1 cellular context compared by ENCODE assay signal in the genomic region with DNA sequence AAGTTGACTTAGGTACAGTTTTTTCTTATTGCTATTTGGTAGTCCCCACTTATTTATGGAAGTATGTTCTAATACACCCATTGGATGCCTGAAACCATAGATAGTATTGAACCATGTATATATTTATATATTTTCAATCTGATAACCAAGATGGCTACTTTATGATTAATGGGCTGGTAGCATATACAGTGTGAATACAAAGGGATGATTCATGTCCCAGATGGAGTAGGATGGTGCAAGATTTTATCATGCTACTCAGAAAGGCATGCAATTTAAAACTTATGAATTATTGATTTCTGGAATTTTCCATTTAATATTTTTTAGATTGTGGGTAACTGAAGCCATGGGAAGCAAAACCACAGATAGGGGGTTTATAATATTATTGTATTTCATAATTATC.
TF ChIP-seq lines count a peak whose summit lies in the region.

No MANE protein-coding gene starts in this region.

TF ChIP-seq in IMR-90, 13 proteins besides CTCF, POLR2A, EP300 and RAD21 (continued from another document):
- TF ChIP-seq, protein P1, sequence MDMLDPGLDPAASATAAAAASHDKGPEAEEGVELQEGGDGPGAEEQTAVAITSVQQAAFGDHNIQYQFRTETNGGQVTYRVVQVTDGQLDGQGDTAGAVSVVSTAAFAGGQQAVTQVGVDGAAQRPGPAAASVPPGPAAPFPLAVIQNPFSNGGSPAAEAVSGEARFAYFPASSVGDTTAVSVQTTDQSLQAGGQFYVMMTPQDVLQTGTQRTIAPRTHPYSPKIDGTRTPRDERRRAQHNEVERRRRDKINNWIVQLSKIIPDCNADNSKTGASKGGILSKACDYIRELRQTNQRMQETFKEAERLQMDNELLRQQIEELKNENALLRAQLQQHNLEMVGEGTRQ (IDR thresholded peaks at IDR 0.05; ENCODE audit: low read depth, low read length) = no peak
- no peak for TF ChIP-seq MAFK (IDR thresholded peaks at IDR 0.05; ENCODE audit: low read depth, low read length)
- TF ChIP-seq CHD1 (IDR thresholded peaks at IDR 0.05; ENCODE audit: low read depth, low read length) = no peak
- TF ChIP-seq, protein P2, sequence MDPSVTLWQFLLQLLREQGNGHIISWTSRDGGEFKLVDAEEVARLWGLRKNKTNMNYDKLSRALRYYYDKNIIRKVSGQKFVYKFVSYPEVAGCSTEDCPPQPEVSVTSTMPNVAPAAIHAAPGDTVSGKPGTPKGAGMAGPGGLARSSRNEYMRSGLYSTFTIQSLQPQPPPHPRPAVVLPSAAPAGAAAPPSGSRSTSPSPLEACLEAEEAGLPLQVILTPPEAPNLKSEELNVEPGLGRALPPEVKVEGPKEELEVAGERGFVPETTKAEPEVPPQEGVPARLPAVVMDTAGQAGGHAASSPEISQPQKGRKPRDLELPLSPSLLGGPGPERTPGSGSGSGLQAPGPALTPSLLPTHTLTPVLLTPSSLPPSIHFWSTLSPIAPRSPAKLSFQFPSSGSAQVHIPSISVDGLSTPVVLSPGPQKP (IDR thresholded peaks at IDR 0.05; ENCODE audit: borderline replicate concordance, low read depth, low read length) = no peak
- TF ChIP-seq CEBPB (IDR thresholded peaks at IDR 0.05; ENCODE audit: low read depth, low read length) = no peak; the same call in 1 of the 2 replicates
- no peak for TF ChIP-seq BHLHE40 (IDR thresholded peaks at IDR 0.05; ENCODE audit: low read depth, low read length)
- no peak for TF ChIP-seq MXI1 (IDR thresholded peaks at IDR 0.05; ENCODE audit: borderline replicate concordance, low read depth, low read length)
